ENCODE assay signal across 1 cellular context in genomic region chr16:11003141-11003540, GRCh38.
TF ChIP-seq lines count a peak whose summit lies in the region.

No MANE protein-coding gene starts in this region.

TF ChIP-seq in IMR-90, 13 proteins besides CTCF, POLR2A, EP300 and RAD21:
- TF ChIP-seq RFX5 (IDR thresholded peaks at IDR 0.05; ENCODE audit: low read depth, low read length) = no peak
- TF ChIP-seq NFE2L2 (IDR thresholded peaks at IDR 0.05; ENCODE audit: low read depth, low read length) = no peak
- TF ChIP-seq, protein P1, sequence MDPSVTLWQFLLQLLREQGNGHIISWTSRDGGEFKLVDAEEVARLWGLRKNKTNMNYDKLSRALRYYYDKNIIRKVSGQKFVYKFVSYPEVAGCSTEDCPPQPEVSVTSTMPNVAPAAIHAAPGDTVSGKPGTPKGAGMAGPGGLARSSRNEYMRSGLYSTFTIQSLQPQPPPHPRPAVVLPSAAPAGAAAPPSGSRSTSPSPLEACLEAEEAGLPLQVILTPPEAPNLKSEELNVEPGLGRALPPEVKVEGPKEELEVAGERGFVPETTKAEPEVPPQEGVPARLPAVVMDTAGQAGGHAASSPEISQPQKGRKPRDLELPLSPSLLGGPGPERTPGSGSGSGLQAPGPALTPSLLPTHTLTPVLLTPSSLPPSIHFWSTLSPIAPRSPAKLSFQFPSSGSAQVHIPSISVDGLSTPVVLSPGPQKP (IDR thresholded peaks at IDR 0.05; ENCODE audit: borderline replicate concordance, low read depth, low read length) = no peak
- no peak for TF ChIP-seq CHD1 (IDR thresholded peaks at IDR 0.05; ENCODE audit: low read depth, low read length)
- TF ChIP-seq CEBPB (IDR thresholded peaks at IDR 0.05; ENCODE audit: low read depth, low read length) = no peak
- no peak for TF ChIP-seq BHLHE40 (IDR thresholded peaks at IDR 0.05; ENCODE audit: low read depth, low read length)
- no peak for TF ChIP-seq MAFK (IDR thresholded peaks at IDR 0.05; ENCODE audit: low read depth, low read length)
- TF ChIP-seq SMC3 (IDR thresholded peaks at IDR 0.05; ENCODE audit: low read depth, low read length) = no peak
- no peak for TF ChIP-seq MAZ (IDR thresholded peaks at IDR 0.05; ENCODE audit: borderline replicate concordance, low read depth, low read length)
- TF ChIP-seq RCOR1 (IDR thresholded peaks at IDR 0.05; ENCODE audit: insufficient replicate concordance, low read length) = no peak
- TF ChIP-seq FOS (IDR thresholded peaks at IDR 0.05; ENCODE audit: low read depth, low read length) = no peak
